In genomic region chr2:239368906-239369584, GRCh38 we compare ENCODE assay signal across 14 cellular contexts. TPM values are rescaled to one million over a fixed set of nuclear protein-coding genes. Genes with fewer than 3 reads are reported as not detected.
DNase-seq lines count a peak whose midpoint lies in the region; ATAC-seq, FAIRE-seq and TF ChIP-seq lines count a peak whose summit lies in the region.
"Had no signal": no experiment of that assay in that cellular context is flagged by ENCODE, and none has a peak within 500 bp of the region (broad histone marks: within the 10 kb centered on the region; RNA-seq: fewer than 3 reads in every experiment).

No MANE protein-coding gene starts in this region.

- peak overlapping the region in 2 of 8 donors; percentile 7 to 55 for H3K4me3 ChIP-seq in spleen
- no peak overlapping the region for H3K4me3 ChIP-seq in stomach
- H3K4me3 ChIP-seq: colonic mucosa had no signal

- H3K27me3 ChIP-seq in spleen (replicated peaks in 1 of 7) = no peaks in the 10 kb centered on the region
- no peaks in the 10 kb centered on the region for H3K27me3 ChIP-seq in stomach
- H3K27me3 ChIP-seq: colonic mucosa had no signal

- POLR2A ChIA-PET in activated CD4-positive, alpha-beta memory T cell treated with anti-CD3 and anti-CD28 coated beads for 36 hours (lab: Charles Lee) = interaction anchor here (1.0 to 2.7 kb wide), 3 partner anchors 12 to 65 kb away, joined by 3 to 33 read pairs (median 10); partner anchors contain the start of gene HDAC4
- POLR2A ChIA-PET in activated CD4-positive, alpha-beta memory T cell treated with anti-CD3 and anti-CD28 coated beads, Interleukin-2, amount 10 ng/mL, durations not matched to agents 7 days and 5 days (lab: Charles Lee) = interaction anchor here (0.9 to 3.2 kb wide), 11 partner anchors 9 to 152 kb away, joined by 3 to 21 read pairs (median 4); partner anchors contain the start of gene HDAC4

- CTCF ChIA-PET in activated CD4-positive, alpha-beta memory T cell treated with anti-CD3 and anti-CD28 coated beads for 36 hours (lab: Charles Lee) = interaction anchor here (0.7 to 3.4 kb wide), 8 partner anchors 12 to 101 kb away, joined by 3 to 24 read pairs (median 4); no protein-coding TSS in a partner anchor
- CTCF ChIA-PET in activated CD4-positive, alpha-beta memory T cell treated with anti-CD3 and anti-CD28 coated beads, Interleukin-2, amount 10 ng/mL, durations not matched to agents 7 days and 5 days (lab: Charles Lee) = interaction anchor here (1.2 to 1.8 kb wide), 2 partner anchors 11 to 94 kb away, joined by 3 to 10 read pairs; no protein-coding TSS in a partner anchor

- ATAC-seq in HG02973 (IDR thresholded peaks at IDR 0.05; ENCODE audit: unreplicated experiment) = peak; percentile 16
- ATAC-seq: HCT116 had no signal

- FAIRE-seq in GM19239 (lab: Jason Lieb, UNC) = no peak

- H3K27ac ChIP-seq in spleen (peak overlapping the region in 7 of 8 donors; percentile 52 to 88 (median 75)), stomach (peak overlapping the region in 1 of 5 donors; percentile 11)
- H3K27ac ChIP-seq: colonic mucosa had no signal

- no peak overlapping the region for H3K4me3 Mint-ChIP-seq in activated CD4-positive, alpha-beta memory T cell treated with anti-CD3 and anti-CD28 coated beads for 36 hours
- no peak overlapping the region for H3K4me3 Mint-ChIP-seq in activated CD4-positive, alpha-beta memory T cell treated with anti-CD3 and anti-CD28 coated beads, Interleukin-2, amount 10 ng/mL, durations not matched to agents 7 days and 5 days
- no peak overlapping the region for H3K4me3 Mint-ChIP-seq in activated T-helper 2 cell treated with anti-CD3 and anti-CD28 coated beads, Interferon-gamma antibody, Interleukin-2, Interleukin-4, amounts not matched to agents 10 μg/mL and 5 μg/mL and 100 μg/mL, durations not matched to agents 14 hours and 24 hours and 36 hours (ENCODE audit: low read depth)

- H3K27ac Mint-ChIP-seq in activated CD4-positive, alpha-beta memory T cell treated with anti-CD3 and anti-CD28 coated beads for 36 hours = peak overlapping the region; percentile 92
- no peak overlapping the region for H3K27ac Mint-ChIP-seq in activated CD4-positive, alpha-beta memory T cell treated with anti-CD3 and anti-CD28 coated beads, Interleukin-2, amount 10 ng/mL, durations not matched to agents 7 days and 5 days
- peak overlapping the region; percentile 6 for H3K27ac Mint-ChIP-seq in activated T-helper 2 cell treated with anti-CD3 and anti-CD28 coated beads, Interferon-gamma antibody, Interleukin-2, Interleukin-4, amounts not matched to agents 10 μg/mL and 5 μg/mL and 100 μg/mL, durations not matched to agents 14 hours and 24 hours and 36 hours
- H3K27ac Mint-ChIP-seq: activated naive CD4-positive, alpha-beta T cell treated with anti-CD3 and anti-CD28 coated beads, Interleukin-2, amount 10 ng/mL, durations not matched to agents 7 days and 5 days had no signal

- H3K4me1 ChIP-seq in spleen (peaks cover 11 to 36% (median 23%) of the 10 kb centered on the region in 6 donors), stomach (peaks cover 0 to 17% (median 7%) of the 10 kb centered on the region in 4 donors)
- H3K4me1 ChIP-seq: colonic mucosa had no signal

- no peak for DNase-seq in activated CD4-positive, alpha-beta memory T cell treated with anti-CD3 and anti-CD28 coated beads for 36 hours
- no peak for DNase-seq in activated CD4-positive, alpha-beta memory T cell treated with anti-CD3 and anti-CD28 coated beads, Interleukin-2, amount 10 ng/mL, durations not matched to agents 7 days and 5 days
- no peak for DNase-seq in activated T-helper 2 cell treated with anti-CD3 and anti-CD28 coated beads, Interferon-gamma antibody, Interleukin-2, Interleukin-4, amounts not matched to agents 10 μg/mL and 5 μg/mL and 100 μg/mL, durations not matched to agents 14 hours and 24 hours and 36 hours (ENCODE audit: low spot score)
- DNase-seq in spleen (peak; percentile 79), GM19239 (ENCODE audit: insufficient read length, low spot score) (no peak), stomach (no peak), hypothalamus (lab: John Stamatoyannopoulos, UW) (no peak)
- DNase-seq: colonic mucosa, GDM1, NCI-H2171, Right ventricle myocardium superior had no signal

- H3K9me3 ChIP-seq in spleen (no peaks in the 10 kb centered on the region), stomach (no peaks in the 10 kb centered on the region)
- H3K9me3 ChIP-seq: colonic mucosa had no signal

- intact Hi-C loops in activated CD4-positive, alpha-beta memory T cell treated with anti-CD3 and anti-CD28 coated beads for 36 hours (cut with micrococcal nuclease) = loop anchor here (1.0 to 2.0 kb wide), 6 partner anchors 12 to 80 kb away; partner anchors contain the start of gene HDAC4
- intact Hi-C loops in activated T-helper 2 cell treated with anti-CD3 and anti-CD28 coated beads, Interferon-gamma antibody, Interleukin-2, Interleukin-4, amounts not matched to agents 10 μg/mL and 5 μg/mL and 100 μg/mL, durations not matched to agents 14 hours and 24 hours and 36 hours (cut with micrococcal nuclease) = loop anchor here (1.0 to 5.0 kb wide), 4 partner anchors 12 to 70 kb away; partner anchors contain the start of gene HDAC4
- intact Hi-C loops in spleen (cut with DNase I; ENCODE audit: low total_unique reads) = no loop called here
- intact Hi-C loops in stomach (cut with DNase I; ENCODE audit: low total_unique reads) = no loop called here

- WGBS in spleen, 5 donors = 65 to 78% (median 69%) methylated on average over 18 to 20 of the region's 20 CpGs
- WGBS in stomach, 5 donors = 77 to 83% (median 80%) methylated on average over 14 to 20 of the region's 20 CpGs

- H3K36me3 Mint-ChIP-seq in activated CD4-positive, alpha-beta memory T cell treated with anti-CD3 and anti-CD28 coated beads for 36 hours = peaks cover 2% of the 10 kb centered on the region
- peaks cover 6% of the 10 kb centered on the region for H3K36me3 Mint-ChIP-seq in activated CD4-positive, alpha-beta memory T cell treated with anti-CD3 and anti-CD28 coated beads, Interleukin-2, amount 10 ng/mL, durations not matched to agents 7 days and 5 days (ENCODE audit: low read depth)
- peaks cover 9% of the 10 kb centered on the region for H3K36me3 Mint-ChIP-seq in activated T-helper 2 cell treated with anti-CD3 and anti-CD28 coated beads, Interferon-gamma antibody, Interleukin-2, Interleukin-4, amounts not matched to agents 10 μg/mL and 5 μg/mL and 100 μg/mL, durations not matched to agents 14 hours and 24 hours and 36 hours (ENCODE audit: low read depth)

- H3K9me3 Mint-ChIP-seq in activated CD4-positive, alpha-beta memory T cell treated with anti-CD3 and anti-CD28 coated beads for 36 hours = no peaks in the 10 kb centered on the region
- H3K9me3 Mint-ChIP-seq in activated CD4-positive, alpha-beta memory T cell treated with anti-CD3 and anti-CD28 coated beads, Interleukin-2, amount 10 ng/mL, durations not matched to agents 7 days and 5 days = peaks cover 1% of the 10 kb centered on the region
- H3K9me3 Mint-ChIP-seq in activated T-helper 2 cell treated with anti-CD3 and anti-CD28 coated beads, Interferon-gamma antibody, Interleukin-2, Interleukin-4, amounts not matched to agents 10 μg/mL and 5 μg/mL and 100 μg/mL, durations not matched to agents 14 hours and 24 hours and 36 hours = no peaks in the 10 kb centered on the region
- H3K9me3 Mint-ChIP-seq: activated naive CD4-positive, alpha-beta T cell treated with anti-CD3 and anti-CD28 coated beads, Interleukin-2, amount 10 ng/mL, durations not matched to agents 7 days and 5 days had no signal

- TF ChIP-seq POLR2A in spleen (IDR thresholded peaks at IDR 0.05) (no peak), stomach (IDR thresholded peaks at IDR 0.05) (no peak)

- no peak for TF ChIP-seq EP300 in stomach (IDR thresholded peaks at IDR 0.05)

- no peaks in the 10 kb centered on the region for H3K27me3 Mint-ChIP-seq in activated CD4-positive, alpha-beta memory T cell treated with anti-CD3 and anti-CD28 coated beads for 36 hours
- no peaks in the 10 kb centered on the region for H3K27me3 Mint-ChIP-seq in activated CD4-positive, alpha-beta memory T cell treated with anti-CD3 and anti-CD28 coated beads, Interleukin-2, amount 10 ng/mL, durations not matched to agents 7 days and 5 days
- H3K27me3 Mint-ChIP-seq in activated T-helper 2 cell treated with anti-CD3 and anti-CD28 coated beads, Interferon-gamma antibody, Interleukin-2, Interleukin-4, amounts not matched to agents 10 μg/mL and 5 μg/mL and 100 μg/mL, durations not matched to agents 14 hours and 24 hours and 36 hours (ENCODE audit: low read depth) = no peaks in the 10 kb centered on the region
- H3K27me3 Mint-ChIP-seq: activated naive CD4-positive, alpha-beta T cell treated with anti-CD3 and anti-CD28 coated beads, Interleukin-2, amount 10 ng/mL, durations not matched to agents 7 days and 5 days had no signal

- peaks cover 13% of the 10 kb centered on the region for H3K4me1 Mint-ChIP-seq in activated CD4-positive, alpha-beta memory T cell treated with anti-CD3 and anti-CD28 coated beads for 36 hours (ENCODE audit: low read depth)
- peaks cover 16% of the 10 kb centered on the region for H3K4me1 Mint-ChIP-seq in activated CD4-positive, alpha-beta memory T cell treated with anti-CD3 and anti-CD28 coated beads, Interleukin-2, amount 10 ng/mL, durations not matched to agents 7 days and 5 days
- H3K4me1 Mint-ChIP-seq in activated T-helper 2 cell treated with anti-CD3 and anti-CD28 coated beads, Interferon-gamma antibody, Interleukin-2, Interleukin-4, amounts not matched to agents 10 μg/mL and 5 μg/mL and 100 μg/mL, durations not matched to agents 14 hours and 24 hours and 36 hours (ENCODE audit: low read depth) = peaks cover 15% of the 10 kb centered on the region

- peaks cover 0 to 19% (median 0%) of the 10 kb centered on the region in 6 donors for H3K36me3 ChIP-seq in spleen
- peaks cover 0 to 12% (median 7%) of the 10 kb centered on the region in 4 donors for H3K36me3 ChIP-seq in stomach
- H3K36me3 ChIP-seq: colonic mucosa had no signal

- TF ChIP-seq CTCF in spleen (IDR thresholded peaks at IDR 0.05 in 8 of 11, conservative IDR thresholded peaks at IDR 0.05 in 3 of 11) (no peak), stomach (IDR thresholded peaks at IDR 0.05) (no peak)

RNA-seq across cellular contexts. Expression of gene HDAC4, which starts 31.8 kb away (rescaled TPM):
- 10 to 100 TPM; 30.0 to 35.8 TPM for total RNA-seq in activated CD4-positive, alpha-beta memory T cell treated with anti-CD3 and anti-CD28 coated beads for 36 hours
- total RNA-seq in activated CD4-positive, alpha-beta memory T cell treated with anti-CD3 and anti-CD28 coated beads, Interleukin-2, amount 10 ng/mL, durations not matched to agents 7 days and 5 days = 10 to 100 TPM; 64.8 to 67.4 TPM
- total RNA-seq in activated T-helper 2 cell treated with anti-CD3 and anti-CD28 coated beads, Interferon-gamma antibody, Interleukin-2, Interleukin-4, amounts not matched to agents 10 μg/mL and 5 μg/mL and 100 μg/mL, durations not matched to agents 14 hours and 24 hours and 36 hours = 44.8 and 55.3 TPM in 2 replicates
- 100 to 1,000 TPM in 2 of 7 donors, 10 to 100 TPM in 5; 58.0 to 122 (median 79.4) TPM for total RNA-seq in spleen
- polyA plus RNA-seq in spleen = 10 to 100 TPM in 1 of 3 donors, 1 to 10 TPM in 2; 3.2 to 10.1 (median 3.8) TPM
- total RNA-seq in stomach = 10 to 100 TPM; 22.8 to 98.8 (median 28.1) TPM
- polyA plus RNA-seq in stomach = 1 to 10 TPM; 1.7 to 3.7 (median 3.6) TPM

Comparison
In these comparisons a context has a peak if more than half of its experiments do, and no peak if none do; other contexts are left out.
1. intact Hi-C loops: an anchor here in activated CD4-positive, alpha-beta memory T cell treated with anti-CD3 and anti-CD28 coated beads for 36 hours (1.0 to 2.0 kb wide) and activated T-helper 2 cell treated with anti-CD3 and anti-CD28 coated beads, Interferon-gamma antibody, Interleukin-2, Interleukin-4, amounts not matched to agents 10 μg/mL and 5 μg/mL and 100 μg/mL, durations not matched to agents 14 hours and 24 hours and 36 hours (1.0 to 5.0 kb wide); none called in spleen and stomach.